8 cellular contexts compared by ENCODE assay signal in genomic region chr1:230797376-230798186, GRCh38. TPM values are rescaled to one million over a fixed set of nuclear protein-coding genes. Genes with fewer than 3 reads are reported as not detected.
DNase-seq lines count a peak whose midpoint lies in the region; ATAC-seq and TF ChIP-seq lines count a peak whose summit lies in the region.

No MANE protein-coding gene starts in this region.

- H3K9me3 Mint-ChIP-seq in naive thymus-derived CD8-positive, alpha-beta T cell, result no peaks in the 10 kb centered on the region

- H3K36me3 Mint-ChIP-seq in naive thymus-derived CD8-positive, alpha-beta T cell, result no peaks in the 10 kb centered on the region

- POLR2A ChIA-PET in naive thymus-derived CD8-positive, alpha-beta T cell (lab: Charles Lee), result no interaction called here

- DNase-seq in D341Med (ENCODE audit: low spot score) (peak; percentile 81), HT-29 (ENCODE audit: low spot score) (peak; percentile 69), SK-N-DZ (ENCODE audit: low spot score) (peak; percentile 50), fibroblast of the aortic adventitia (ENCODE audit: low read depth) (peak; percentile 85), occipital lobe (lab: John Stamatoyannopoulos, UW) (peak; percentile 47)
- no peak for DNase-seq in naive thymus-derived CD8-positive, alpha-beta T cell

- no peak overlapping the region for H3K27ac Mint-ChIP-seq in naive thymus-derived CD8-positive, alpha-beta T cell

- ATAC-seq in naive thymus-derived CD8-positive, alpha-beta T cell, result no peak
- ATAC-seq in HG02678 (IDR thresholded peaks at IDR 0.05; ENCODE audit: unreplicated experiment) (no peak), HG03469 (IDR thresholded peaks at IDR 0.05; ENCODE audit: unreplicated experiment) (no peak)

- H3K4me1 Mint-ChIP-seq in naive thymus-derived CD8-positive, alpha-beta T cell, result no peaks in the 10 kb centered on the region

- no peak overlapping the region for H3K4me3 ChIP-seq in fibroblast of the aortic adventitia (ENCODE audit: low read depth, low read length)

- peaks cover 6 to 43% (median 24%) of the 10 kb centered on the region in 5 donors for H3K27me3 Mint-ChIP-seq in naive thymus-derived CD8-positive, alpha-beta T cell

- TF ChIP-seq CTCF in fibroblast of the aortic adventitia (IDR thresholded peaks at IDR 0.05; ENCODE audit: insufficient read depth, low read length), result peak; percentile 88

- H3K4me3 Mint-ChIP-seq in naive thymus-derived CD8-positive, alpha-beta T cell, result no peak overlapping the region

RNA-seq across cellular contexts. Expression of gene CAPN9, which starts 50.4 kb away (rescaled TPM):
- total RNA-seq in HT-29 (2014; rRNA removed; shearing (Covaris generic)), result 1.2 and 1.8 TPM in 2 replicates
- not detected in 2 replicates for polyA plus RNA-seq in SK-N-DZ (2014; cell fraction: cytosol; rRNA removed)
- polyA plus RNA-seq in SK-N-DZ (2014; cell fraction: nucleus; rRNA removed), result not detected in 2 replicates
- not detected in 2 replicates for total RNA-seq in fibroblast of the aortic adventitia (ENCODE audit: low replicate concordance)
- 0.16 TPM for total RNA-seq in occipital lobe
- not detected for total RNA-seq in naive thymus-derived CD8-positive, alpha-beta T cell
- not detected for polyA plus RNA-seq in naive thymus-derived CD8-positive, alpha-beta T cell

Comparison
In these comparisons a context has a peak if more than half of its experiments do, and no peak if none do; other contexts are left out.
1. DNase-seq: peak in D341Med (single experiment), HT-29 (single experiment), SK-N-DZ (single experiment), fibroblast of the aortic adventitia (single experiment) and occipital lobe (single experiment); none in naive thymus-derived CD8-positive, alpha-beta T cell (0 of 10).